ENCODE assay signal across 20 cellular contexts in the genomic region with DNA sequence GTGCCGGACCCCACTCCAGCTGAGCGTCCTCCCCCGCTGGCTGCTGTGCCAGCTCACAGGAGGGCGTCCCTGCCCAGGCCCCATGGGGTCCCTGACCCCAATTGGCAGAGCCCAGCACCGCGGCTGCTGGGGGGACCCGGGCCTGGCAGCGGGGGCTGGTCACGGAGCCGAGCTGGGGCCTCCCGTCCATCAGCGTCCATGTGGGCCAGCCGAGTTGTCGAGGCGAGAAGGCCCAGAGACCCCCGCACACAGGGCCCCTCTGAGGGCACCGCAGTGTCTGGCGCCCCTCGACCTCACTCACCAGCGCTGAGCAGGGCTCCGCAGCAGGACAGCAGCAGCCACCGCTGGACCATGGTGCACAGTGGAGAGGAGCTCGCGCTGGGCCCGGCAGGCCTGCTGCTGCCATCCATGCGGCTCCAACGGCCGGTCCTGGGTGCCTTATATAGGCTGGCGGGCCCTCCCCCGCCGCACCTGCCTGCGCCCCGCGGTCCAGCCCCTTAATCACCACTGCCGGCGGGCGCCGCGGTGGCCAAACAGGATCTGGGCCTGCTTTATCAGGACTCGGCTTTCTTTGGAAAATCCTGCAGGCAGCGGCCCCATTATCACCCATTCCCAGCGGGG. TPM values are rescaled to one million over a fixed set of nuclear protein-coding genes. Genes with fewer than 3 reads are reported as not detected.
A peak's percentile ranks its signal among the peaks of the same experiment; 100 is the strongest.
DNase-seq lines count a peak whose midpoint lies in the region; ATAC-seq and TF ChIP-seq lines count a peak whose summit lies in the region.
"Had no signal": no experiment of that assay in that cellular context is flagged by ENCODE, and none has a peak within 500 bp of the region (broad histone marks: within the 10 kb centered on the region; RNA-seq: fewer than 3 reads in every experiment).

A gene with protein sequence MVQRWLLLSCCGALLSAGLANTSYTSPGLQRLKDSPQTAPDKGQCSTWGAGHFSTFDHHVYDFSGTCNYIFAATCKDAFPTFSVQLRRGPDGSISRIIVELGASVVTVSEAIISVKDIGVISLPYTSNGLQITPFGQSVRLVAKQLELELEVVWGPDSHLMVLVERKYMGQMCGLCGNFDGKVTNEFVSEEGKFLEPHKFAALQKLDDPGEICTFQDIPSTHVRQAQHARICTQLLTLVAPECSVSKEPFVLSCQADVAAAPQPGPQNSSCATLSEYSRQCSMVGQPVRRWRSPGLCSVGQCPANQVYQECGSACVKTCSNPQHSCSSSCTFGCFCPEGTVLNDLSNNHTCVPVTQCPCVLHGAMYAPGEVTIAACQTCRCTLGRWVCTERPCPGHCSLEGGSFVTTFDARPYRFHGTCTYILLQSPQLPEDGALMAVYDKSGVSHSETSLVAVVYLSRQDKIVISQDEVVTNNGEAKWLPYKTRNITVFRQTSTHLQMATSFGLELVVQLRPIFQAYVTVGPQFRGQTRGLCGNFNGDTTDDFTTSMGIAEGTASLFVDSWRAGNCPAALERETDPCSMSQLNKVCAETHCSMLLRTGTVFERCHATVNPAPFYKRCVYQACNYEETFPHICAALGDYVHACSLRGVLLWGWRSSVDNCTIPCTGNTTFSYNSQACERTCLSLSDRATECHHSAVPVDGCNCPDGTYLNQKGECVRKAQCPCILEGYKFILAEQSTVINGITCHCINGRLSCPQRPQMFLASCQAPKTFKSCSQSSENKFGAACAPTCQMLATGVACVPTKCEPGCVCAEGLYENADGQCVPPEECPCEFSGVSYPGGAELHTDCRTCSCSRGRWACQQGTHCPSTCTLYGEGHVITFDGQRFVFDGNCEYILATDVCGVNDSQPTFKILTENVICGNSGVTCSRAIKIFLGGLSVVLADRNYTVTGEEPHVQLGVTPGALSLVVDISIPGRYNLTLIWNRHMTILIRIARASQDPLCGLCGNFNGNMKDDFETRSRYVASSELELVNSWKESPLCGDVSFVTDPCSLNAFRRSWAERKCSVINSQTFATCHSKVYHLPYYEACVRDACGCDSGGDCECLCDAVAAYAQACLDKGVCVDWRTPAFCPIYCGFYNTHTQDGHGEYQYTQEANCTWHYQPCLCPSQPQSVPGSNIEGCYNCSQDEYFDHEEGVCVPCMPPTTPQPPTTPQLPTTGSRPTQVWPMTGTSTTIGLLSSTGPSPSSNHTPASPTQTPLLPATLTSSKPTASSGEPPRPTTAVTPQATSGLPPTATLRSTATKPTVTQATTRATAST (N-terminal part only) (minus strand): TSS at position 416 of the 621 bp plus-strand sequence. CDS start 63 bp downstream, at position 353.

- no peak for TF ChIP-seq POLR2A in Peyer's patch (IDR thresholded peaks at IDR 0.05)

- peak within 1 kb of the TSS; percentile 81 for H3K18ac ChIP-seq in neuronal stem cell (ENCODE audit: low read length)

- H3K27me3 ChIP-seq in HUES6 (ENCODE audit: control insufficient read depth, insufficient read depth, low read length) (no peaks in the 10 kb centered on the region), Panc1 (ENCODE audit: control insufficient read depth, insufficient read depth, low read length) (no peaks in the 10 kb centered on the region), neuronal stem cell (ENCODE audit: control insufficient read depth in 3 of 3, insufficient read depth in 3 of 3, low read depth in 1 of 3, low read length in 3 of 3) (peaks cover 0 to 4% (median 2%) of the 10 kb centered on the region in 3 experiments), Peyer's patch (no peaks in the 10 kb centered on the region)
- H3K27me3 ChIP-seq: MG63 had no signal

- H2BK5ac ChIP-seq in neuronal stem cell (ENCODE audit: low read length), result peak within 1 kb of the TSS; percentile 87

- peak in 2 of 3 experiments; percentile 71 to 78 for DNase-seq in NCI-H1417 (lab: John Stamatoyannopoulos, UW)
- no peak for DNase-seq in NCI-H1417 treated with DMSO at 0.1 percent for 48 hours (lab: John Stamatoyannopoulos, UW)
- DNase-seq in Panc1 (ENCODE audit: low read depth, low spot score), result no peak
- no peak for DNase-seq in neuronal stem cell (ENCODE audit: low spot score)
- no peak for DNase-seq in activated CD4-positive, CD25-positive, alpha-beta regulatory T cell (lab: John Stamatoyannopoulos, UW)
- no peak for DNase-seq in Peyer's patch
- no peak for DNase-seq in iPS-NIHi7 (ENCODE audit: extremely low spot score)
- DNase-seq: Caco-2, DMS79, MG63, NCI-H2081 treated with DMSO at 0.1 percent for 48 hours, NCI-H446, T-cell had no signal

- H3K4ac ChIP-seq in neuronal stem cell (ENCODE audit: low read length), result no peak within 1 kb of the TSS

- H3K14ac ChIP-seq in neuronal stem cell (ENCODE audit: low read length), result peak within 1 kb of the TSS; percentile 8

- H2BK15ac ChIP-seq in neuronal stem cell (ENCODE audit: low read length), result peak within 1 kb of the TSS; percentile 99

- TF ChIP-seq CTCF in Panc1 (IDR thresholded peaks at IDR 0.05) (no peak), Peyer's patch (IDR thresholded peaks at IDR 0.05) (no peak)

- peak; percentile 70 for ATAC-seq in Panc1
- ATAC-seq: GM12878, T-cell had no signal

- no TSS peak for BruUV-seq in Panc1 (replicated peaks; lab: Mats Ljungman, UMichigan)

- H3K27ac ChIP-seq in HUES6 (ENCODE audit: low read depth, low read length), result 0 out of 2 replicates have a peak within 1 kb of the TSS, but pooled peaks have one; percentile 18
- no peak within 1 kb of the TSS; the same call in 1 of the 2 replicates for H3K27ac ChIP-seq in Panc1 (ENCODE audit: low read length)
- no peak within 1 kb of the TSS for H3K27ac ChIP-seq in neuronal stem cell (replicated peaks; ENCODE audit: low read length)
- no peak within 1 kb of the TSS for H3K27ac ChIP-seq in Peyer's patch
- H3K27ac ChIP-seq: C4-2B, RWPE1 had no signal

- in situ Hi-C loops in Panc1 (cut with HindIII; ENCODE audit: low pct_unique_long_range_greater_than_20kb, low sequenced_read_pairs), result no loop called here

- H3K4me3 ChIP-seq in HUES6 (ENCODE audit: low read depth, low read length), result no peak within 1 kb of the TSS
- no peak within 1 kb of the TSS for H3K4me3 ChIP-seq in Panc1 (ENCODE audit: low read depth in 2 of 2, low read length in 2 of 2)
- H3K4me3 ChIP-seq in neuronal stem cell (ENCODE audit: low read length in 2 of 2), result no peak within 1 kb of the TSS
- no peak within 1 kb of the TSS for H3K4me3 ChIP-seq in Peyer's patch
- H3K4me3 ChIP-seq: GM12878, MG63 had no signal

- H3K9ac ChIP-seq in HUES6 (ENCODE audit: low read length) (no peak within 1 kb of the TSS), neuronal stem cell (ENCODE audit: low read depth, low read length, poor library complexity) (peak within 1 kb of the TSS; percentile 60)

- H3K4me1 ChIP-seq in HUES6 (ENCODE audit: control insufficient read depth, insufficient read depth, low read length) (no peaks in the 10 kb centered on the region), Panc1 (ENCODE audit: control insufficient read depth, insufficient read depth, low read length) (peaks cover 38% of the 10 kb centered on the region), neuronal stem cell (ENCODE audit: control insufficient read depth in 2 of 2, insufficient read depth in 1 of 2, low read depth in 1 of 2, low read length in 2 of 2) (peaks cover 0 to 9% of the 10 kb centered on the region in 2 donors), Peyer's patch (no peaks in the 10 kb centered on the region)
- H3K4me1 ChIP-seq: Caco-2 had no signal

- no CpG with 5 or more reads among the region's 42 CpGs for WGBS in neuronal stem cell (ENCODE audit: extremely low coverage in 2 of 2, insufficient read length in 2 of 2, insufficient replicate concordance in 1 of 2), 2 donors

- POLR2A ChIA-PET in Panc1 (lab: Charles Lee), result interaction anchor here (0.5 to 0.6 kb wide), 2 partner anchors 198 to 412 kb away, joined by 3 to 21 read pairs; no protein-coding TSS in a partner anchor

- peak within 1 kb of the TSS; percentile 84 for H2AK5ac ChIP-seq in neuronal stem cell (ENCODE audit: low read depth, low read length)

- peak within 1 kb of the TSS; percentile 58 for H2AFZ ChIP-seq in neuronal stem cell (ENCODE audit: low read length)

- H2BK120ac ChIP-seq in neuronal stem cell (ENCODE audit: low read depth, low read length), result peak within 1 kb of the TSS; percentile 31

- intact Hi-C loops in Panc1 (cut with micrococcal nuclease; ENCODE audit: unreplicated experiment), result no loop called here

- H3K36me3 ChIP-seq in HUES6 (ENCODE audit: control insufficient read depth, insufficient read depth, low read length) (no peaks in the 10 kb centered on the region), Panc1 (ENCODE audit: control insufficient read depth, insufficient read depth, low read length) (no peaks in the 10 kb centered on the region), neuronal stem cell (replicated peaks in 1 of 2; ENCODE audit: control insufficient read depth in 2 of 2, insufficient read depth in 2 of 2, low read length in 2 of 2) (no peaks in the 10 kb centered on the region), Peyer's patch (no peaks in the 10 kb centered on the region)
- H3K36me3 ChIP-seq: MG63 had no signal

- H3K4me2 ChIP-seq in neuronal stem cell (ENCODE audit: insufficient read depth, low read length, poor library complexity, severe bottlenecking), result no peak within 1 kb of the TSS

- CTCF ChIA-PET in Panc1 (lab: Charles Lee), result no interaction called here

- H4K8ac ChIP-seq in neuronal stem cell (ENCODE audit: low read depth, low read length), result peak within 1 kb of the TSS; percentile 65

- H4K91ac ChIP-seq in neuronal stem cell (ENCODE audit: low read depth, low read length, poor library complexity), result no peak within 1 kb of the TSS

- H2BK12ac ChIP-seq in neuronal stem cell (ENCODE audit: low read length), result peak within 1 kb of the TSS; percentile 73

- no peaks in the 10 kb centered on the region for H3K9me3 ChIP-seq in HUES6 (ENCODE audit: control insufficient read depth, insufficient read depth, low read depth, low read length)
- no peaks in the 10 kb centered on the region for H3K9me3 ChIP-seq in Panc1 (ENCODE audit: control insufficient read depth, insufficient read depth, low read depth, low read length)
- peaks cover 0 to 7% of the 10 kb centered on the region in 2 donors for H3K9me3 ChIP-seq in neuronal stem cell (replicated peaks in 1 of 2; ENCODE audit: control insufficient read depth in 2 of 2, insufficient read depth in 1 of 2, low read depth in 1 of 2, low read length in 2 of 2)
- no peaks in the 10 kb centered on the region for H3K9me3 ChIP-seq in Peyer's patch
- H3K9me3 ChIP-seq: Caco-2, MG63 had no signal

- peak within 1 kb of the TSS; percentile 80 for H3K23ac ChIP-seq in neuronal stem cell (ENCODE audit: low read depth, low read length, poor library complexity)

- no peaks in the 10 kb centered on the region for H3K79me1 ChIP-seq in neuronal stem cell (ENCODE audit: low read depth, low read length)

RNA-seq across cellular contexts. Expression of the gene that starts here (rescaled TPM):
- total RNA-seq in Panc1 (2021; ENCODE audit: unreplicated experiment), result 0.49 TPM
- 1.6 TPM for polyA plus RNA-seq in Panc1 (2012; ENCODE audit: insufficient read length)
- polyA plus RNA-seq in neuronal stem cell (2013, experiment 1 of 2), result not detected
- polyA plus RNA-seq in neuronal stem cell (2013, experiment 2 of 2), result not detected
- total RNA-seq in Peyer's patch, result not detected
- total RNA-seq: A172, Caco-2, G401, SK-MEL-5 had no signal

Comparison
In these comparisons a context has a peak if more than half of its experiments do, and no peak if none do; other contexts are left out.
1. DNase-seq: peak in NCI-H1417 (2 of 3); none in NCI-H1417 treated with DMSO at 0.1 percent for 48 hours (single experiment), Panc1 (single experiment), neuronal stem cell (single experiment), activated CD4-positive, CD25-positive, alpha-beta regulatory T cell (0 of 4), Peyer's patch (0 of 3) and iPS-NIHi7 (single experiment).